In the genomic region with DNA sequence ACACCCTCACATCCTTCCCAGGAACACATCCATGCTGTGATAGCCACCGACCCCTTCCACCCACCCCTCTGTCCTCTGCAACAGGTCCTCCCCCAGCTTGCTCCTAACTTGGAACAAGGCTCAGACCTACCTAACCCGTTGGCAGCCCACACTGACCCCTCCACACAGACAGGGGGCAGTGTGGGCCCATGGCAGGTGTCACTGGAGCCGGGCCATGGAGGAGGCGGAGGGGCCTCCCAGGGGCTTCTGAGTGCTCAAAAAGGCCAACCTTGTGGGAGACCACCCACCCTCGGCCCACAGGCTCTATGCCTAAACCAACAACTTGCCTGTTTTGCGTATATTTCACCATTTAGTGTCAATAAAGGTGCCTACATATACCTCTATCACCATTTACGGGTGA, we compare ENCODE assay signal across 10 cellular contexts. TPM values are rescaled to one million over a fixed set of nuclear protein-coding genes. Genes with fewer than 3 reads are reported as not detected.
DNase-seq lines count a peak whose midpoint lies in the region; ATAC-seq, FAIRE-seq and TF ChIP-seq lines count a peak whose summit lies in the region.
"Had no signal": no experiment of that assay in that cellular context is flagged by ENCODE, and none has a peak within 500 bp of the region (broad histone marks: within the 10 kb centered on the region; RNA-seq: fewer than 3 reads in every experiment).

No MANE protein-coding gene starts in this region.

- WGBS in HepG2 (ENCODE audit: low lambda C conversion rate) = 70% methylated on average over 5 of the region's 7 CpGs

- no peaks in the 10 kb centered on the region for H4K20me1 ChIP-seq in HepG2 (ENCODE audit: insufficient read depth, low read length)

- no peak overlapping the region for H3K27ac Mint-ChIP-seq in HFFc6

- H3K79me2 ChIP-seq in HepG2 (ENCODE audit: insufficient read depth, low read length) = no peaks in the 10 kb centered on the region

- no peaks in the 10 kb centered on the region for H3K9me3 Mint-ChIP-seq in HFFc6

- H2AFZ ChIP-seq in HepG2 (ENCODE audit: low read length) = no peak overlapping the region

- H3K4me3 ChIP-seq in WI38 (ENCODE audit: low read depth, low read length) (no peak overlapping the region), HepG2 (replicated peaks in 1 of 3; ENCODE audit: insufficient read depth in 1 of 3, low read depth in 2 of 3, low read length in 3 of 3) (no peak overlapping the region)

- no peak; the same call in 1 of the 2 replicates for TF ChIP-seq RAD21 in HepG2 (CRISPR knock-in tag; IDR thresholded peaks at IDR 0.05)

- no peaks in the 10 kb centered on the region for H3K27me3 ChIP-seq in HepG2 (ENCODE audit: control insufficient read depth in 1 of 2, insufficient read depth in 2 of 2, low read length in 2 of 2)

- TF ChIP-seq EP300 in HepG2 (IDR thresholded peaks at IDR 0.05; ENCODE audit: low read depth in 2 of 2, low read length in 2 of 2) (no peak), HepG2 (CRISPR knock-in tag; IDR thresholded peaks at IDR 0.05; ENCODE audit: borderline replicate concordance) (no peak)

- H3K27me3 Mint-ChIP-seq in HFFc6 (ENCODE audit: insufficient read depth) = no peaks in the 10 kb centered on the region

- H3K9ac ChIP-seq in HepG2 (ENCODE audit: insufficient read depth, low read depth, low read length) = no peak overlapping the region

- CTCF ChIA-PET in HepG2 (lab: Yijun Ruan, JAX; ENCODE audit: low intra/inter-chr PET ratio, low total read pairs) = interaction anchor here (1.3 kb wide), 1 partner anchor 117 kb away, joined by 3 read pairs; no protein-coding TSS in a partner anchor

- no peak overlapping the region for H3K4me2 ChIP-seq in HepG2 (ENCODE audit: low read depth, low read length)

- no peaks in the 10 kb centered on the region for H3K9me3 ChIP-seq in HepG2 (ENCODE audit: low read length)

- peaks cover 1 to 3% of the 10 kb centered on the region in 2 experiments; a peak in 1 of 5 replicates for H3K36me3 ChIP-seq in HepG2 (replicated peaks in 1 of 2; ENCODE audit: control insufficient read depth in 1 of 2, insufficient read depth in 2 of 2, low read length in 2 of 2)

- intact Hi-C loops in HepG2 (cut with micrococcal nuclease; ENCODE audit: unreplicated experiment) = no loop called here

- FAIRE-seq in HepG2 (lab: Jason Lieb, UNC) = no peak

- H3K27ac ChIP-seq in HepG2 (ENCODE audit: extremely low read length, insufficient read depth, low read length) = no peak overlapping the region

- no TSS peak for BruUV-seq in HepG2 (replicated peaks; lab: Mats Ljungman, UMichigan)

- TF ChIP-seq POLR2A in HepG2 (IDR thresholded peaks at IDR 0.05; ENCODE audit: insufficient read depth in 1 of 2, low read depth in 2 of 2, low read length in 2 of 2) = no peak

- no peak overlapping the region for H3K4me3 Mint-ChIP-seq in HFFc6

- no peaks in the 10 kb centered on the region for H3K4me1 ChIP-seq in HepG2 (ENCODE audit: insufficient read depth, low read length)

- DNase-seq in NCI-H748 (lab: John Stamatoyannopoulos, UW; ENCODE audit: unreplicated experiment) (peak; percentile 10), NCI-H748 treated with DMSO at 0.1 percent for 48 hours (lab: John Stamatoyannopoulos, UW) (no peak), HFFc6 (no peak), HepG2 (ENCODE audit: low spot score) (peak; percentile 18), midbrain (lab: John Stamatoyannopoulos, UW) (no peak), omental fat pad (ENCODE audit: low spot score) (no peak), NCI-H1092 treated with DMSO at 0.1 percent for 48 hours (lab: John Stamatoyannopoulos, UW) (no peak)
- DNase-seq: activated CD4-positive, CD25-positive, alpha-beta regulatory T cell; NCI-H2171 treated with DMSO at 0.1 percent for 48 hours had no signal

- peaks cover 4% of the 10 kb centered on the region; the same call in 1 of the 2 replicates for H3K36me3 Mint-ChIP-seq in HFFc6 (ENCODE audit: low read depth)

- ATAC-seq in HepG2 (peak; percentile 70), omental fat pad (ENCODE audit: low FRiP score) (no peak)

- no peaks in the 10 kb centered on the region for H3K4me1 Mint-ChIP-seq in HFFc6 (ENCODE audit: low read depth)

- peak; percentile 60 for TF ChIP-seq CTCF in HFFc6 (IDR thresholded peaks at IDR 0.05)
- peak; percentile 28 for TF ChIP-seq CTCF in WI38 (IDR thresholded peaks at IDR 0.05; ENCODE audit: low read depth, low read length)
- peak; percentile 58 for TF ChIP-seq CTCF in HepG2 (CRISPR knock-in tag; IDR thresholded peaks at IDR 0.05)
- no peak for TF ChIP-seq CTCF in omental fat pad (IDR thresholded peaks at IDR 0.05)

- in situ Hi-C loops in HepG2 (cut with HindIII; ENCODE audit: extremely low pct_ligation_motif_present, low pct_unique_long_range_greater_than_20kb) = no loop called here

- POLR2A ChIA-PET in HepG2 (lab: Yijun Ruan, JAX) = interaction anchor here (1.5 kb wide), 1 partner anchor 118 kb away, joined by 4 read pairs; no protein-coding TSS in a partner anchor

TF ChIP-seq in HepG2, 621 proteins besides CTCF, POLR2A, EP300 and RAD21:
- TF ChIP-seq CCAR2 (optimal IDR thresholded peaks at IDR 0.05; ENCODE audit: low read depth, low read length) (no peak), PCBP1 (IDR thresholded peaks at IDR 0.05; ENCODE audit: borderline replicate concordance, low read depth, low read length) (no peak), FOXC1 (CRISPR knock-in tag; IDR thresholded peaks at IDR 0.05; ENCODE audit: borderline replicate concordance) (no peak), ZNF30 (CRISPR knock-in tag; IDR thresholded peaks at IDR 0.05) (no peak), THYN1 (CRISPR knock-in tag; IDR thresholded peaks at IDR 0.05; ENCODE audit: borderline replicate concordance, low read depth) (no peak), SIX1 (CRISPR knock-in tag; IDR thresholded peaks at IDR 0.05; ENCODE audit: borderline replicate concordance) (no peak), SP5 (CRISPR knock-in tag; IDR thresholded peaks at IDR 0.05; ENCODE audit: borderline replicate concordance, low read depth) (no peak), ZNF367 (CRISPR knock-in tag; IDR thresholded peaks at IDR 0.05; ENCODE audit: borderline replicate concordance) (no peak), HNRNPLL (IDR thresholded peaks at IDR 0.05; ENCODE audit: low read depth, low read length, poor library complexity, severe bottlenecking) (peak; percentile 25), ZNF549 (CRISPR knock-in tag; IDR thresholded peaks at IDR 0.05) (no peak), PAX8 (CRISPR knock-in tag; IDR thresholded peaks at IDR 0.05; ENCODE audit: borderline replicate concordance) (no peak), ZSCAN31 (CRISPR knock-in tag; IDR thresholded peaks at IDR 0.05; ENCODE audit: low read depth) (no peak), ZNF746 (CRISPR knock-in tag; IDR thresholded peaks at IDR 0.05) (no peak), ZNF207 (IDR thresholded peaks at IDR 0.05; ENCODE audit: borderline replicate concordance) (no peak), CREM (IDR thresholded peaks at IDR 0.05) (no peak), CREM (CRISPR knock-in tag; IDR thresholded peaks at IDR 0.05) (no peak), STAG1 (CRISPR knock-in tag; IDR thresholded peaks at IDR 0.05) (peak; percentile 33)
- TF ChIP-seq, protein P1, sequence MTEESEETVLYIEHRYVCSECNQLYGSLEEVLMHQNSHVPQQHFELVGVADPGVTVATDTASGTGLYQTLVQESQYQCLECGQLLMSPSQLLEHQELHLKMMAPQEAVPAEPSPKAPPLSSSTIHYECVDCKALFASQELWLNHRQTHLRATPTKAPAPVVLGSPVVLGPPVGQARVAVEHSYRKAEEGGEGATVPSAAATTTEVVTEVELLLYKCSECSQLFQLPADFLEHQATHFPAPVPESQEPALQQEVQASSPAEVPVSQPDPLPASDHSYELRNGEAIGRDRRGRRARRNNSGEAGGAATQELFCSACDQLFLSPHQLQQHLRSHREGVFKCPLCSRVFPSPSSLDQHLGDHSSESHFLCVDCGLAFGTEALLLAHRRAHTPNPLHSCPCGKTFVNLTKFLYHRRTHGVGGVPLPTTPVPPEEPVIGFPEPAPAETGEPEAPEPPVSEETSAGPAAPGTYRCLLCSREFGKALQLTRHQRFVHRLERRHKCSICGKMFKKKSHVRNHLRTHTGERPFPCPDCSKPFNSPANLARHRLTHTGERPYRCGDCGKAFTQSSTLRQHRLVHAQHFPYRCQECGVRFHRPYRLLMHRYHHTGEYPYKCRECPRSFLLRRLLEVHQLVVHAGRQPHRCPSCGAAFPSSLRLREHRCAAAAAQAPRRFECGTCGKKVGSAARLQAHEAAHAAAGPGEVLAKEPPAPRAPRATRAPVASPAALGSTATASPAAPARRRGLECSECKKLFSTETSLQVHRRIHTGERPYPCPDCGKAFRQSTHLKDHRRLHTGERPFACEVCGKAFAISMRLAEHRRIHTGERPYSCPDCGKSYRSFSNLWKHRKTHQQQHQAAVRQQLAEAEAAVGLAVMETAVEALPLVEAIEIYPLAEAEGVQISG (CRISPR knock-in tag; IDR thresholded peaks at IDR 0.05) = peak; percentile 90

RNA-seq across cellular contexts. Expression of a gene that starts 57.0 kb away (rescaled TPM):
- 10 to 100 TPM; 49.1 to 54.8 (median 52.0) TPM for total RNA-seq in HFFc6 (2021; fragmentation: NEBNext Ultra II Directional; extraction: Animal tissue kit (Norgen Biotek cat#: 25700))
- total RNA-seq in HepG2 (2016; rRNA removed; fragmentation: Illumina TruSeq; extraction: Trizol) (40.3 and 41.8 TPM in 2 replicates), omental fat pad (10 to 100 TPM; 32.7 to 47.8 (median 39.7) TPM)
- total RNA-seq in HepG2 (2016; cell fraction: cytosol; rRNA removed; fragmentation: Illumina TruSeq; extraction: Trizol; ENCODE audit: low read depth) = 33.8 and 34.8 TPM in 2 replicates
- 36.2 and 38.6 TPM in 2 replicates for total RNA-seq in HepG2 (2016; cell fraction: insoluble cytoplasmic fraction; rRNA removed; fragmentation: Illumina TruSeq; extraction: Trizol)
- 63.0 and 65.4 TPM in 2 replicates for total RNA-seq in HepG2 (2016; cell fraction: membrane; rRNA removed; fragmentation: Illumina TruSeq; extraction: Trizol)
- 26.0 and 34.7 TPM in 2 replicates for total RNA-seq in HepG2 (2016; cell fraction: nucleus; rRNA removed; fragmentation: Illumina TruSeq; extraction: Trizol)
- polyA plus RNA-seq in HepG2 (2011; rRNA removed) = 41.9 and 49.5 TPM in 2 replicates
- 38.6 and 42.2 TPM in 2 replicates for polyA plus RNA-seq in HepG2 (2011; cell fraction: cytosol; rRNA removed)
- 42.7 and 45.1 TPM in 2 replicates for polyA plus RNA-seq in HepG2 (2011; cell fraction: nucleus; rRNA removed)
- 38.6 and 44.4 TPM in 2 replicates for polyA plus RNA-seq in HepG2 (2012)
- 31.4 and 34.6 TPM in 2 replicates for polyA plus RNA-seq in HepG2 (2016; cell fraction: cytosol; fragmentation: Illumina TruSeq; extraction: Trizol; ENCODE audit: low read depth)
- polyA plus RNA-seq in HepG2 (2016; cell fraction: insoluble cytoplasmic fraction; fragmentation: Illumina TruSeq; extraction: Trizol; ENCODE audit: low read depth) = 32.4 and 37.2 TPM in 2 replicates
- 47.9 and 48.5 TPM in 2 replicates for polyA plus RNA-seq in HepG2 (2016; cell fraction: membrane; fragmentation: Illumina TruSeq; extraction: Trizol; ENCODE audit: low read depth)
- 42.2 and 46.3 TPM in 2 replicates for polyA plus RNA-seq in HepG2 (2016; cell fraction: nucleus; fragmentation: Illumina TruSeq; extraction: Trizol; ENCODE audit: insufficient read depth, low read depth)
- polyA minus RNA-seq in HepG2 (2011; rRNA and poly(A)+ RNA removed; ENCODE audit: low replicate concordance) = 29.1 and 59.9 TPM in 2 replicates
- polyA minus RNA-seq in HepG2 (2011; cell fraction: cytosol; rRNA and poly(A)+ RNA removed) = 26.6 and 33.8 TPM in 2 replicates
- 39.4 and 41.5 TPM in 2 replicates for polyA minus RNA-seq in HepG2 (2011; cell fraction: nucleus; rRNA and poly(A)+ RNA removed)

Comparison
In these comparisons a context has a peak if more than half of its experiments do, and no peak if none do; other contexts are left out.
1. DNase-seq: peak in NCI-H748 (single experiment) and HepG2 (single experiment); none in NCI-H748 treated with DMSO at 0.1 percent for 48 hours (single experiment), HFFc6 (single experiment), midbrain (single experiment), omental fat pad (single experiment) and NCI-H1092 treated with DMSO at 0.1 percent for 48 hours (single experiment).
2. CTCF ChIP-seq: peak in HFFc6 (single experiment), WI38 (single experiment) and HepG2 (single experiment); none in omental fat pad (0 of 3).